Comparison of ENCODE assay signal across 1 cellular context in the genomic region with DNA sequence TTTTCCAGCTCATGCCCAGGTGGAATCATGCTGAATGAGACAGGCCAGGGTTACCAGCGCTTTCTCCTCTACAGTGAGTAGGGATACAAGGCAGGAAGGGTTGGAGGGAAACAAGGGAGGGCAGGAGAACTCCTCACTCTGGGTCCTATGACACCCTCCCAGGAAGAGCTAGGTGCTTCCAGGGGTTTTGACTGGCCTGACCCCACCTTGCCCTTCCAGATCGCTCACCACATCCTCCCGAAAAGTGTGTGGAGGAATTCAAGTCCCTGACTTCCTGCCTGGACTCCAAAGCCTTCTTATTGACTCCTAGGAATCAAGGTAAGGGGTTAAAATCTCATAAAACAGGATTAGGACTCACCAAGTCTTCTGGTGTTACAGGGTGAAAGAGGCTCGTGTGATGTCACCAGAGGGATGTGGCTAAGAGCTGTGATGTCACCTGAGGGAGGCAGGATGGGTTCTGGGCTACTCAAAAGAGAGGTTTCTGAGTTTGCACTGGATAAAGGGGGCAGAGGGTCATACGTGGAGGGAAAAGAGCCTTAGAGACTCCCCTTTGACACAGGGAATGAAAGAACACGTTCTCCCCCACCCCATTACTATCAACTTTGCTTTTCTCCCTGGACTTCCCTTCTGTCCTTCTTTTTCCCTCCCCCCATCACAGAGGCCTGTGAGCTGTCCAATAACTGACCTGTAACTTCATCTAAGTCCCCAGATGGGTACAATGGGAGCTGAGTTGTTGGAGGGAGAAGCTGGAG.
TF ChIP-seq lines count a peak whose summit lies in the region.

No MANE protein-coding gene starts in this region.

TF ChIP-seq in GM12878, 131 proteins besides CTCF, POLR2A, EP300 and RAD21:
- TF ChIP-seq CREB1 (IDR thresholded peaks at IDR 0.05; ENCODE audit: low read depth) (peak; percentile 30; the same call in 1 of the 2 replicates), ATF7 (IDR thresholded peaks at IDR 0.05; ENCODE audit: low read depth) (0 out of 2 replicates have a peak, but pooled peaks have one; percentile 8), BHLHE40 (IDR thresholded peaks at IDR 0.05; ENCODE audit: borderline replicate concordance in 1 of 2, low read depth in 2 of 2, low read length in 1 of 2) (no peak)
TF ChIP-seq in GM12878: peak in this region for 2.
